In genomic region chr1:156813750-156814570, GRCh38 we compare ENCODE assay signal across 1 cellular context.
TF ChIP-seq lines count a peak whose summit lies in the region.

No MANE protein-coding gene starts in this region.

TF ChIP-seq in HepG2, 621 proteins besides CTCF, POLR2A, EP300 and RAD21 (continued from another document and continues in another):
- TF ChIP-seq ZNF142 (CRISPR knock-in tag; IDR thresholded peaks at IDR 0.05) (peak; percentile 69; the same call in 1 of the 2 replicates), ZNF251 (CRISPR knock-in tag; IDR thresholded peaks at IDR 0.05) (peak; percentile 53; the same call in 1 of the 2 replicates), SKIL (CRISPR knock-in tag; IDR thresholded peaks at IDR 0.05; ENCODE audit: borderline replicate concordance) (no peak), ZNF747 (CRISPR knock-in tag; IDR thresholded peaks at IDR 0.05; ENCODE audit: borderline replicate concordance) (peak; percentile 84), MYC (CRISPR knock-in tag; IDR thresholded peaks at IDR 0.05; ENCODE audit: borderline replicate concordance) (peak; percentile 99), ZBTB43 (CRISPR knock-in tag; conservative IDR thresholded peaks at IDR 0.05) (peak; percentile 56; the same call in 1 of the 2 replicates), NR1H2 (CRISPR knock-in tag; IDR thresholded peaks at IDR 0.05; ENCODE audit: borderline replicate concordance, low read depth) (no peak), ZNF660 (CRISPR knock-in tag; IDR thresholded peaks at IDR 0.05; ENCODE audit: borderline replicate concordance, low read depth) (no peak), ZFY (CRISPR knock-in tag; IDR thresholded peaks at IDR 0.05) (peak; percentile 79), ZNF639 (CRISPR knock-in tag; conservative IDR thresholded peaks at IDR 0.05) (no peak), RFXANK (CRISPR knock-in tag; IDR thresholded peaks at IDR 0.05) (no peak), ZMYM2 (CRISPR knock-in tag; IDR thresholded peaks at IDR 0.05) (no peak), ZNF256 (CRISPR knock-in tag; conservative IDR thresholded peaks at IDR 0.05) (peak; percentile 87), REXO4 (CRISPR knock-in tag; IDR thresholded peaks at IDR 0.05; ENCODE audit: borderline replicate concordance) (no peak), JUND (CRISPR knock-in tag; IDR thresholded peaks at IDR 0.05) (0 out of 2 replicates have a peak, but pooled peaks have one; percentile 44), TBL1XR1 (IDR thresholded peaks at IDR 0.05; ENCODE audit: borderline replicate concordance, low read length, partially characterized antibody) (no peak), ZNF616 (CRISPR knock-in tag; IDR thresholded peaks at IDR 0.05; ENCODE audit: low read depth) (peak; percentile 88; the same call in 1 of the 2 replicates), GZF1 (CRISPR knock-in tag; IDR thresholded peaks at IDR 0.05) (0 out of 2 replicates have a peak, but pooled peaks have one; percentile 77), SP4 (CRISPR knock-in tag; IDR thresholded peaks at IDR 0.05) (no peak), PRDM15 (CRISPR knock-in tag; IDR thresholded peaks at IDR 0.05) (peak; percentile 67; the same call in 1 of the 2 replicates), ZNF3 (CRISPR knock-in tag; IDR thresholded peaks at IDR 0.05) (no peak), FOXP4 (CRISPR knock-in tag; IDR thresholded peaks at IDR 0.05) (0 out of 2 replicates have a peak, but pooled peaks have one; percentile 38), FOSL1 (CRISPR knock-in tag; IDR thresholded peaks at IDR 0.05; ENCODE audit: borderline replicate concordance) (0 out of 2 replicates have a peak, but pooled peaks have one; percentile 32), KLF15 (CRISPR knock-in tag; IDR thresholded peaks at IDR 0.05; ENCODE audit: borderline replicate concordance) (0 out of 2 replicates have a peak, but pooled peaks have one; percentile 71), FOXO1 (CRISPR knock-in tag; IDR thresholded peaks at IDR 0.05) (peak; percentile 64; the same call in 1 of the 2 replicates), RNF219 (CRISPR knock-in tag; IDR thresholded peaks at IDR 0.05) (no peak), ZNF749 (CRISPR knock-in tag; IDR thresholded peaks at IDR 0.05; ENCODE audit: borderline replicate concordance) (peak; percentile 44; the same call in 1 of the 2 replicates), PLSCR1 (CRISPR knock-in tag; IDR thresholded peaks at IDR 0.05; ENCODE audit: borderline replicate concordance) (no peak), GFI1 (CRISPR knock-in tag; IDR thresholded peaks at IDR 0.05; ENCODE audit: borderline replicate concordance) (peak; percentile 54; the same call in 1 of the 2 replicates)
